ENCODE assay signal across 26 cellular contexts in the genomic region with DNA sequence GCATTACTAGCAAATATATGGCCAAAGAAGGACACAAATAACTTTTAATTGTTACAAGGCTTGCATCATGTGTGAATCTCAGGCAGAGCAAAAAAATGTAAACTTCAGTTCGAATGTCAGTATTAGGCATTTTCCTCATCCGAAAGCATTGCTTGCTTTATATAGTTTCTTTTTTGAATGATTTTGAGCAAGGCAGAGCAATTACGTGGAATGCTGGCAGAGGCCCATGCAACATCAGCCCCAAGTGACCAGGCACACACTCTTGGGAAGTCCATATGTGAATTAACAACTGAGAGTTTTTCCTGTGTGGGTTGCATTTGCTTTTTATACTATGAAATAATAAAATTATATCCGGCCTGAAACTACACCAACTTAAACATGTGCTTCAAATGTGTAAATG.
DNase-seq lines count a peak whose midpoint lies in the region; ATAC-seq and TF ChIP-seq lines count a peak whose summit lies in the region.
"Had no signal": no experiment of that assay in that cellular context is flagged by ENCODE, and none has a peak within 500 bp of the region (broad histone marks: within the 10 kb centered on the region; RNA-seq: fewer than 3 reads in every experiment).

No MANE protein-coding gene starts in this region.

- peaks cover 78% of the 10 kb centered on the region for H3K4me1 Mint-ChIP-seq in osteocyte (ENCODE audit: unreplicated experiment)

- no peak for ATAC-seq in GM18858 (IDR thresholded peaks at IDR 0.05; ENCODE audit: unreplicated experiment)
- ATAC-seq: activated CD4-positive, alpha-beta T cell treated with anti-CD3 and anti-CD28 coated beads for 36 hours; effector memory CD8-positive, alpha-beta T cell; foreskin keratinocyte had no signal

- TF ChIP-seq POLR2A in uterus (IDR thresholded peaks at IDR 0.05), result no peak

- peaks cover 12% of the 10 kb centered on the region for H3K9me3 Mint-ChIP-seq in osteocyte (ENCODE audit: unreplicated experiment)
- H3K9me3 Mint-ChIP-seq: activated naive CD4-positive, alpha-beta T cell treated with anti-CD3 and anti-CD28 coated beads, Interleukin-2, amount 10 ng/mL, durations not matched to agents 7 days and 5 days; effector memory CD8-positive, alpha-beta T cell had no signal

- H3K36me3 ChIP-seq in adipocyte (ENCODE audit: control insufficient read depth, insufficient read depth, low read length, severe bottlenecking) (no peaks in the 10 kb centered on the region), uterus (no peaks in the 10 kb centered on the region)

- H3K9ac ChIP-seq in adipocyte (ENCODE audit: low read length), result peak overlapping the region; percentile 44

- peaks cover 50% of the 10 kb centered on the region for H3K36me3 Mint-ChIP-seq in osteocyte (ENCODE audit: unreplicated experiment)

- H3K4me3 Mint-ChIP-seq in osteocyte (ENCODE audit: unreplicated experiment), result no peak overlapping the region
- H3K4me3 Mint-ChIP-seq: activated CD4-positive, alpha-beta T cell treated with anti-CD3 and anti-CD28 coated beads for 36 hours; activated naive CD4-positive, alpha-beta T cell treated with anti-CD3 and anti-CD28 coated beads, Interleukin-2, amount 10 ng/mL, durations not matched to agents 7 days and 5 days; B cell; effector memory CD8-positive, alpha-beta T cell; neural crest cell had no signal

- H3K9me3 ChIP-seq in adipocyte (ENCODE audit: control insufficient read depth, low read length) (no peaks in the 10 kb centered on the region), uterus (no peaks in the 10 kb centered on the region)

- intact Hi-C loops in uterus (cut with DNase I; ENCODE audit: low total_unique reads), result no loop called here

- peak overlapping the region; percentile 0 for H3K27ac Mint-ChIP-seq in osteocyte (ENCODE audit: unreplicated experiment)
- H3K27ac Mint-ChIP-seq: activated CD4-positive, alpha-beta T cell treated with anti-CD3 and anti-CD28 coated beads for 36 hours; activated naive CD4-positive, alpha-beta T cell treated with anti-CD3 and anti-CD28 coated beads, Interleukin-2, amount 10 ng/mL, durations not matched to agents 7 days and 5 days; B cell; effector memory CD8-positive, alpha-beta T cell had no signal

- TF ChIP-seq CTCF in fibroblast of pulmonary artery (IDR thresholded peaks at IDR 0.05; ENCODE audit: low read length, missing control alignments) (no peak), osteocyte (IDR thresholded peaks at IDR 0.05) (no peak), uterus (IDR thresholded peaks at IDR 0.05) (no peak)

- DNase-seq in EH (ENCODE audit: low read depth) (peak; percentile 68), adipocyte (ENCODE audit: low read depth) (peak; percentile 81), fibroblast of pulmonary artery (ENCODE audit: low read depth) (peak; percentile 68), osteocyte (ENCODE audit: extremely low spot score, unreplicated experiment) (no peak), uterus (no peak), UCSD-AML1 (lab: John Stamatoyannopoulos, UW; ENCODE audit: unreplicated experiment) (no peak)
- DNase-seq: activated CD4-positive, alpha-beta T cell treated with anti-CD3 and anti-CD28 coated beads for 36 hours; activated naive CD4-positive, alpha-beta T cell treated with anti-CD3 and anti-CD28 coated beads, Interleukin-2, amount 10 ng/mL, durations not matched to agents 7 days and 5 days; activated T-cell treated with anti-CD3 and anti-CD28 coated beads, Interleukin-2, amount 50 U/mL, for 48 hours; anterior cingulate cortex; cerebellar nuclear complex; effector memory CD8-positive, alpha-beta T cell; foreskin keratinocyte; Karpas-422; NCI-H1092; NCI-H2029 treated with DMSO at 0.1 percent for 48 hours; NCI-H510A treated with DMSO at 0.1 percent for 48 hours; PC-9; SIG-M5; stimulated activated CD4-positive, alpha-beta T cell treated with anti-CD3 and anti-CD28 coated beads, Interleukin-2, amount 100 ng/mL, for 48 hours; stimulated activated naive CD4-positive, alpha-beta T cell treated with Interleukin-2 at 50 U/mL for 16 hours had no signal

- H3K4me1 ChIP-seq in adipocyte (ENCODE audit: control insufficient read depth, insufficient read depth, low read length), result peaks cover 28% of the 10 kb centered on the region
- no peaks in the 10 kb centered on the region for H3K4me1 ChIP-seq in uterus

- peak overlapping the region; percentile 70 for H3K4me3 ChIP-seq in adipocyte (ENCODE audit: low read length)
- H3K4me3 ChIP-seq in fibroblast of pulmonary artery (replicated peaks; ENCODE audit: low read depth, low read length), result no peak overlapping the region
- H3K4me3 ChIP-seq in uterus, result no peak overlapping the region
- H3K4me3 ChIP-seq: hepatocyte, PC-9, skin epidermis had no signal

- H3K27me3 Mint-ChIP-seq in osteocyte (ENCODE audit: unreplicated experiment), result no peaks in the 10 kb centered on the region
- H3K27me3 Mint-ChIP-seq: activated CD4-positive, alpha-beta T cell treated with anti-CD3 and anti-CD28 coated beads for 36 hours; activated naive CD4-positive, alpha-beta T cell treated with anti-CD3 and anti-CD28 coated beads, Interleukin-2, amount 10 ng/mL, durations not matched to agents 7 days and 5 days; B cell; effector memory CD8-positive, alpha-beta T cell had no signal

- H3K27me3 ChIP-seq in adipocyte (replicated peaks; ENCODE audit: control insufficient read depth, insufficient read depth, low read length) (no peaks in the 10 kb centered on the region), uterus (no peaks in the 10 kb centered on the region)
- H3K27me3 ChIP-seq: foreskin keratinocyte, hepatocyte had no signal

- no peak overlapping the region for H3K27ac ChIP-seq in uterus
- H3K27ac ChIP-seq: foreskin keratinocyte, hepatocyte, PC-9, skin epidermis had no signal

Comparison
In these comparisons a context has a peak if more than half of its experiments do, and no peak if none do; other contexts are left out.
1. DNase-seq: peak in EH (single experiment), adipocyte (single experiment) and fibroblast of pulmonary artery (single experiment); none in osteocyte (single experiment), uterus (0 of 2) and UCSD-AML1 (single experiment).